Comparison of ENCODE assay signal across 2 cellular contexts in genomic region chr19:2726160-2726855, GRCh38.
TF ChIP-seq lines count a peak whose summit lies in the region.

No MANE protein-coding gene starts in this region.

TF ChIP-seq in SK-N-SH, 30 proteins besides CTCF, POLR2A, EP300 and RAD21 (continued from another document):
- TF ChIP-seq, protein P1, sequence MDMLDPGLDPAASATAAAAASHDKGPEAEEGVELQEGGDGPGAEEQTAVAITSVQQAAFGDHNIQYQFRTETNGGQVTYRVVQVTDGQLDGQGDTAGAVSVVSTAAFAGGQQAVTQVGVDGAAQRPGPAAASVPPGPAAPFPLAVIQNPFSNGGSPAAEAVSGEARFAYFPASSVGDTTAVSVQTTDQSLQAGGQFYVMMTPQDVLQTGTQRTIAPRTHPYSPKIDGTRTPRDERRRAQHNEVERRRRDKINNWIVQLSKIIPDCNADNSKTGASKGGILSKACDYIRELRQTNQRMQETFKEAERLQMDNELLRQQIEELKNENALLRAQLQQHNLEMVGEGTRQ (IDR thresholded peaks at IDR 0.05; ENCODE audit: borderline replicate concordance, low read depth, low read length): no peak
- TF ChIP-seq POLR2AphosphoS5 (IDR thresholded peaks at IDR 0.05; ENCODE audit: low read depth, low read length): no peak
- no peak for TF ChIP-seq EZH2phosphoT487 (IDR thresholded peaks at IDR 0.05; ENCODE audit: borderline replicate concordance, low read depth)

TF ChIP-seq in SK-N-SH treated with all-trans-retinoic acid at 6 μM for 48 hours, 23 proteins besides CTCF, POLR2A, EP300 and RAD21:
- TF ChIP-seq POU6F1 (CRISPR knock-in tag; IDR thresholded peaks at IDR 0.05; ENCODE audit: borderline replicate concordance, low read depth) (no peak), SNAI2 (CRISPR knock-in tag; IDR thresholded peaks at IDR 0.05) (no peak), PPARA (CRISPR knock-in tag; IDR thresholded peaks at IDR 0.05; ENCODE audit: borderline replicate concordance) (no peak), OSR1 (CRISPR knock-in tag; IDR thresholded peaks at IDR 0.05) (no peak), ZC3H10 (CRISPR knock-in tag; IDR thresholded peaks at IDR 0.05) (no peak), CSRNP3 (CRISPR knock-in tag; IDR thresholded peaks at IDR 0.05) (no peak), GLIS3 (CRISPR knock-in tag; IDR thresholded peaks at IDR 0.05) (no peak), RARB (CRISPR knock-in tag; IDR thresholded peaks at IDR 0.05) (no peak), TOX (CRISPR knock-in tag; IDR thresholded peaks at IDR 0.05; ENCODE audit: borderline replicate concordance) (no peak), TCF4 (CRISPR knock-in tag; IDR thresholded peaks at IDR 0.05; ENCODE audit: borderline replicate concordance) (no peak)
